1 cellular context compared by ENCODE assay signal in genomic region chr1:156755527-156755950, GRCh38.
TF ChIP-seq lines count a peak whose summit lies in the region.

No MANE protein-coding gene starts in this region.

TF ChIP-seq in H1, 55 proteins besides CTCF, POLR2A, EP300 and RAD21:
- TF ChIP-seq TBP (IDR thresholded peaks at IDR 0.05; ENCODE audit: low read depth, low read length): 0 out of 2 replicates have a peak, but pooled peaks have one; percentile 5
- no peak for TF ChIP-seq USF2 (IDR thresholded peaks at IDR 0.05; ENCODE audit: low read length)
